Comparison of ENCODE assay signal across 19 cellular contexts in the genomic region with DNA sequence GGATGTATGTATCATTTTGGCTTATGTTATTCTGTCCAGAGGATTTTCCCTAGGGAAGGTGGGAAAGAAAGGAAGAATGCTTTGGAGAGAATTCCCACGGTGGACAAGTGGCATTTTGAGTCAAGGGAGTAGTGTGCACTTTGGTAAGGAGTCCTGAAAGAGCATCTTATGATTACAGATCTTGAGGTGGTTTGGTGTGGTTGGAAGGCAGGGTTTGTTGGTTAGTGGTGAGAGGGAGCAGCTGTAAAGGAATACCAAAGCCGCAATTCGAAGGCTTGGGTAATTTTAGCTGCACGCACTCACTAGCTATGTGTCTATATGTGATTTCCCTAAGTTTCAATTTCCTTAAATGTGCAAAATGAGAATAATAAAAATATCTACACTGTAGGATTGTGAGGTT. TPM values are rescaled to one million over a fixed set of nuclear protein-coding genes. Genes with fewer than 3 reads are reported as not detected.
DNase-seq lines count a peak whose midpoint lies in the region; ATAC-seq lines count a peak whose summit lies in the region.
"Had no signal": no experiment of that assay in that cellular context is flagged by ENCODE, and none has a peak within 500 bp of the region (broad histone marks: within the 10 kb centered on the region; RNA-seq: fewer than 3 reads in every experiment).

No MANE protein-coding gene starts in this region.

- POLR2A ChIA-PET in CD8-positive, alpha-beta memory T cell (lab: Charles Lee) = no interaction called here

- H3K9me3 ChIP-seq in CD8-positive, alpha-beta memory T cell (ENCODE audit: low read length) = no peaks in the 10 kb centered on the region
- H3K9me3 ChIP-seq: gastrocnemius medialis had no signal

- no peak overlapping the region for H3K27ac Mint-ChIP-seq in T-helper 2 cell treated with Interferon-gamma antibody and Interleukin-4, amounts not matched to agents 5 μg/mL and 100 μg/mL, for 36 hours
- H3K27ac Mint-ChIP-seq in CD8-positive, alpha-beta memory T cell = peak overlapping the region; percentile 8 to 89 (median 46)
- H3K27ac Mint-ChIP-seq in activated T-helper 1 cell treated with anti-CD3 and anti-CD28 coated beads, Interleukin-12 subunit alpha, Interleukin-12 subunit beta, Interleukin-2, Interleukin-4 antibody, amounts not matched to agents 30 ng/mL and 10 ng/mL and 1 ng/mL, durations not matched to agents 14 hours and 24 hours and 36 hours = peak overlapping the region; percentile 7
- H3K27ac Mint-ChIP-seq: nephron had no signal

- CTCF ChIA-PET in CD8-positive, alpha-beta memory T cell (lab: Charles Lee) = interaction anchor here (1.0 to 1.8 kb wide), 2 partner anchors 10 to 196 kb away, joined by 3 read pairs; no protein-coding TSS in a partner anchor

- peak overlapping the region; percentile 39 for H3K4me3 Mint-ChIP-seq in T-helper 2 cell treated with Interferon-gamma antibody and Interleukin-4, amounts not matched to agents 5 μg/mL and 100 μg/mL, for 36 hours
- peak overlapping the region in 6 of 7 donors; percentile 15 to 79 (median 39) for H3K4me3 Mint-ChIP-seq in CD8-positive, alpha-beta memory T cell
- peak overlapping the region; percentile 2 for H3K4me3 Mint-ChIP-seq in activated T-helper 1 cell treated with anti-CD3 and anti-CD28 coated beads, Interleukin-12 subunit alpha, Interleukin-12 subunit beta, Interleukin-2, Interleukin-4 antibody, amounts not matched to agents 30 ng/mL and 10 ng/mL and 1 ng/mL, durations not matched to agents 14 hours and 24 hours and 36 hours
- H3K4me3 Mint-ChIP-seq: nephron had no signal

- H3K36me3 ChIP-seq in CD8-positive, alpha-beta memory T cell (ENCODE audit: insufficient read depth, low read length) = no peaks in the 10 kb centered on the region
- H3K36me3 ChIP-seq: gastrocnemius medialis had no signal

- H3K36me3 Mint-ChIP-seq in T-helper 2 cell treated with Interferon-gamma antibody and Interleukin-4, amounts not matched to agents 5 μg/mL and 100 μg/mL, for 36 hours (ENCODE audit: low read depth) = peaks cover 35% of the 10 kb centered on the region
- peaks cover 0 to 25% (median 6%) of the 10 kb centered on the region in 3 donors for H3K36me3 Mint-ChIP-seq in CD8-positive, alpha-beta memory T cell
- H3K36me3 Mint-ChIP-seq in activated T-helper 1 cell treated with anti-CD3 and anti-CD28 coated beads, Interleukin-12 subunit alpha, Interleukin-12 subunit beta, Interleukin-2, Interleukin-4 antibody, amounts not matched to agents 30 ng/mL and 10 ng/mL and 1 ng/mL, durations not matched to agents 14 hours and 24 hours and 36 hours (ENCODE audit: low read depth) = peaks cover 30% of the 10 kb centered on the region

- peaks cover 48% of the 10 kb centered on the region for H3K4me1 Mint-ChIP-seq in T-helper 2 cell treated with Interferon-gamma antibody and Interleukin-4, amounts not matched to agents 5 μg/mL and 100 μg/mL, for 36 hours (ENCODE audit: low read depth)
- peaks cover 59 to 81% (median 81%) of the 10 kb centered on the region in 3 donors for H3K4me1 Mint-ChIP-seq in CD8-positive, alpha-beta memory T cell
- peaks cover 58% of the 10 kb centered on the region for H3K4me1 Mint-ChIP-seq in activated T-helper 1 cell treated with anti-CD3 and anti-CD28 coated beads, Interleukin-12 subunit alpha, Interleukin-12 subunit beta, Interleukin-2, Interleukin-4 antibody, amounts not matched to agents 30 ng/mL and 10 ng/mL and 1 ng/mL, durations not matched to agents 14 hours and 24 hours and 36 hours (ENCODE audit: low read depth)

- H3K4me1 ChIP-seq in CD8-positive, alpha-beta memory T cell (ENCODE audit: insufficient read depth, low read length) = peaks cover 49% of the 10 kb centered on the region

- intact Hi-C loops in activated T-helper 1 cell treated with anti-CD3 and anti-CD28 coated beads, Interleukin-12 subunit alpha, Interleukin-12 subunit beta, Interleukin-2, Interleukin-4 antibody, amounts not matched to agents 30 ng/mL and 10 ng/mL and 1 ng/mL, durations not matched to agents 14 hours and 24 hours and 36 hours (cut with micrococcal nuclease) = no loop called here

- H3K27me3 ChIP-seq in CD8-positive, alpha-beta memory T cell (ENCODE audit: insufficient read depth, low read length, poor library complexity, severe bottlenecking) = no peaks in the 10 kb centered on the region
- H3K27me3 ChIP-seq: gastrocnemius medialis had no signal

- no peak overlapping the region for H3K4me3 ChIP-seq in CD8-positive, alpha-beta memory T cell (ENCODE audit: low read length)
- H3K4me3 ChIP-seq: gastrocnemius medialis, PC-9 had no signal

- H3K27me3 Mint-ChIP-seq in T-helper 2 cell treated with Interferon-gamma antibody and Interleukin-4, amounts not matched to agents 5 μg/mL and 100 μg/mL, for 36 hours (ENCODE audit: low read depth) = no peaks in the 10 kb centered on the region
- H3K27me3 Mint-ChIP-seq in CD8-positive, alpha-beta memory T cell = no peaks in the 10 kb centered on the region
- H3K27me3 Mint-ChIP-seq in activated T-helper 1 cell treated with anti-CD3 and anti-CD28 coated beads, Interleukin-12 subunit alpha, Interleukin-12 subunit beta, Interleukin-2, Interleukin-4 antibody, amounts not matched to agents 30 ng/mL and 10 ng/mL and 1 ng/mL, durations not matched to agents 14 hours and 24 hours and 36 hours (ENCODE audit: insufficient read depth) = no peaks in the 10 kb centered on the region

- H3K27ac ChIP-seq in CD8-positive, alpha-beta memory T cell (ENCODE audit: low read depth, low read length) = no peak overlapping the region
- H3K27ac ChIP-seq: gastrocnemius medialis, PC-9 had no signal

- no peak for DNase-seq in T-helper 2 cell treated with Interferon-gamma antibody and Interleukin-4, amounts not matched to agents 5 μg/mL and 100 μg/mL, for 36 hours (ENCODE audit: low spot score)
- DNase-seq in T-helper 2 cell (no peak), myocyte (ENCODE audit: low read depth) (peak; percentile 82), D341Med (ENCODE audit: low spot score) (no peak)
- DNase-seq in CD8-positive, alpha-beta memory T cell = no peak
- DNase-seq in activated T-helper 1 cell treated with anti-CD3 and anti-CD28 coated beads, Interleukin-12 subunit alpha, Interleukin-12 subunit beta, Interleukin-2, Interleukin-4 antibody, amounts not matched to agents 30 ng/mL and 10 ng/mL and 1 ng/mL, durations not matched to agents 14 hours and 24 hours and 36 hours (ENCODE audit: low spot score) = no peak
- DNase-seq: activated CD4-positive, CD25-positive, alpha-beta regulatory T cell treated with anti-CD3 and anti-CD28 coated beads, Interleukin-2, amount 50 U/mL, for 72 hours; gastrocnemius medialis; GOT3; kidney glomerular epithelial cell; mesenchymal stem cell; NCI-H146; NCI-H748 treated with DMSO at 0.1 percent for 48 hours; PC-9; SIG-M5; stimulated activated CD4-positive, alpha-beta T cell treated with anti-CD3 and anti-CD28 coated beads, Interleukin-4, amount 100 ng/mL, for 4 hours had no signal

- ATAC-seq in GM19351 (IDR thresholded peaks at IDR 0.05; ENCODE audit: unreplicated experiment) = no peak
- no peak for ATAC-seq in GM19035 (IDR thresholded peaks at IDR 0.05; ENCODE audit: unreplicated experiment)
- ATAC-seq: gastrocnemius medialis had no signal

- H3K9me3 Mint-ChIP-seq in T-helper 2 cell treated with Interferon-gamma antibody and Interleukin-4, amounts not matched to agents 5 μg/mL and 100 μg/mL, for 36 hours = no peaks in the 10 kb centered on the region
- no peaks in the 10 kb centered on the region for H3K9me3 Mint-ChIP-seq in CD8-positive, alpha-beta memory T cell
- no peaks in the 10 kb centered on the region for H3K9me3 Mint-ChIP-seq in activated T-helper 1 cell treated with anti-CD3 and anti-CD28 coated beads, Interleukin-12 subunit alpha, Interleukin-12 subunit beta, Interleukin-2, Interleukin-4 antibody, amounts not matched to agents 30 ng/mL and 10 ng/mL and 1 ng/mL, durations not matched to agents 14 hours and 24 hours and 36 hours

RNA-seq across cellular contexts. Expression of a gene that starts 16.2 kb away (rescaled TPM):
- total RNA-seq in CD8-positive, alpha-beta memory T cell = 10 to 100 TPM; 62.6 to 74.5 TPM
- polyA plus RNA-seq in CD8-positive, alpha-beta memory T cell = 114 TPM
- total RNA-seq in activated T-helper 1 cell treated with anti-CD3 and anti-CD28 coated beads, Interleukin-12 subunit alpha, Interleukin-12 subunit beta, Interleukin-2, Interleukin-4 antibody, amounts not matched to agents 30 ng/mL and 10 ng/mL and 1 ng/mL, durations not matched to agents 14 hours and 24 hours and 36 hours = 52.3 and 53.6 TPM in 2 replicates
- total RNA-seq in myocyte = 49.2 and 52.9 TPM in 2 replicates
- polyA plus RNA-seq in myocyte (2012) = 21.2 TPM
